ENCODE assay signal across 25 cellular contexts in genomic region chr9:136296434-136297015, GRCh38. TPM values are rescaled to one million over a fixed set of nuclear protein-coding genes. Genes with fewer than 3 reads are reported as not detected.
DNase-seq lines count a peak whose midpoint lies in the region; ATAC-seq, FAIRE-seq and TF ChIP-seq lines count a peak whose summit lies in the region.
"Had no signal": no experiment of that assay in that cellular context is flagged by ENCODE, and none has a peak within 500 bp of the region (broad histone marks: within the 10 kb centered on the region; RNA-seq: fewer than 3 reads in every experiment).

No MANE protein-coding gene starts in this region.

- no peak for ATAC-seq in Right ventricle myocardium inferior
- ATAC-seq in RWPE2 (ENCODE audit: low read depth): peak; percentile 50
- ATAC-seq: activated CD8-positive, alpha-beta T cell treated with anti-CD3 and anti-CD28 coated beads, Interleukin-2, amount 10 ng/mL, durations not matched to agents 7 days and 5 days had no signal

- no peaks in the 10 kb centered on the region for H3K79me2 ChIP-seq in mesendoderm (ENCODE audit: control insufficient read depth, insufficient read depth, low read length)

- no peak overlapping the region for H2BK120ac ChIP-seq in mesendoderm (ENCODE audit: low read depth, low read length)

- H3K4me3 ChIP-seq in right atrium auricular region: no peak overlapping the region
- H3K4me3 ChIP-seq in RWPE2 (ENCODE audit: severe bottlenecking): no peak overlapping the region
- H3K4me3 ChIP-seq in kidney (ENCODE audit: low read length in 2 of 2): peak overlapping the region in 1 of 2 donors; percentile 21
- peak overlapping the region in 3 of 4 donors; percentile 16 to 41 (median 21) for H3K4me3 ChIP-seq in stomach
- H3K4me3 ChIP-seq in mesendoderm (ENCODE audit: low read length): no peak overlapping the region
- no peak overlapping the region for H3K4me3 ChIP-seq in sigmoid colon
- H3K4me3 ChIP-seq: HAP-1, left lung, SJSA1, tibial nerve had no signal

- H3K27me3 ChIP-seq in right atrium auricular region: no peaks in the 10 kb centered on the region
- peaks cover 7% of the 10 kb centered on the region for H3K27me3 ChIP-seq in RWPE2 (ENCODE audit: insufficient read depth, poor library complexity, severe bottlenecking)
- peaks cover 0 to 43% (median 0%) of the 10 kb centered on the region in 3 donors for H3K27me3 ChIP-seq in stomach
- no peaks in the 10 kb centered on the region for H3K27me3 ChIP-seq in mesendoderm (ENCODE audit: insufficient read depth, low read length, poor library complexity)
- peaks cover 4 to 40% (median 14%) of the 10 kb centered on the region in 3 donors for H3K27me3 ChIP-seq in sigmoid colon

- FAIRE-seq in kidney (lab: Jason Lieb, UNC): no peak

- H2BK5ac ChIP-seq in mesendoderm (ENCODE audit: low read length): no peak overlapping the region

- H3K4ac ChIP-seq in mesendoderm (ENCODE audit: low read depth, low read length): no peak overlapping the region

- TF ChIP-seq EP300 in stomach (IDR thresholded peaks at IDR 0.05) (no peak), sigmoid colon (IDR thresholded peaks at IDR 0.05) (no peak)

- no peak overlapping the region for H3K23ac ChIP-seq in mesendoderm (ENCODE audit: low read length)

- H2BK15ac ChIP-seq in mesendoderm (replicated peaks; ENCODE audit: low read depth): no peak overlapping the region

- no peak for TF ChIP-seq CTCF in right atrium auricular region (IDR thresholded peaks at IDR 0.05)
- TF ChIP-seq CTCF in RWPE2 (IDR thresholded peaks at IDR 0.05; ENCODE audit: poor library complexity, severe bottlenecking): no peak
- no peak for TF ChIP-seq CTCF in kidney (IDR thresholded peaks at IDR 0.05; ENCODE audit: borderline replicate concordance, extremely low read depth, insufficient read depth)
- no peak for TF ChIP-seq CTCF in stomach (IDR thresholded peaks at IDR 0.05)
- TF ChIP-seq CTCF in sigmoid colon (IDR thresholded peaks at IDR 0.05): no peak

- H3K4me1 ChIP-seq in right atrium auricular region: no peaks in the 10 kb centered on the region
- peaks cover 5% of the 10 kb centered on the region for H3K4me1 ChIP-seq in RWPE2 (ENCODE audit: insufficient read depth, poor library complexity, severe bottlenecking)
- peaks cover 0 to 4% of the 10 kb centered on the region in 2 donors for H3K4me1 ChIP-seq in kidney (ENCODE audit: control insufficient read depth in 1 of 2, insufficient read depth in 1 of 2, low read depth in 1 of 2, low read length in 2 of 2)
- peaks cover 0 to 33% (median 22%) of the 10 kb centered on the region in 4 donors for H3K4me1 ChIP-seq in stomach
- no peaks in the 10 kb centered on the region for H3K4me1 ChIP-seq in mesendoderm (ENCODE audit: control insufficient read depth, low read depth, low read length)
- H3K4me1 ChIP-seq in sigmoid colon: no peaks in the 10 kb centered on the region
- H3K4me1 ChIP-seq: HAP-1, left lung, tibial nerve had no signal

- DNase-seq in Right ventricle myocardium inferior (ENCODE audit: missing footprints) (peak; percentile 57), right atrium auricular region (ENCODE audit: low spot score) (no peak), RWPE2 (ENCODE audit: low spot score) (no peak), kidney (peak; percentile 60), stomach (no peak), mesendoderm (no peak), sigmoid colon (no peak), dermis blood vessel endothelial cell (no peak)
- DNase-seq: 8988T; activated CD8-positive, alpha-beta T cell treated with anti-CD3 and anti-CD28 coated beads, Interleukin-2, amount 10 ng/mL, durations not matched to agents 7 days and 5 days; activated effector memory CD4-positive, alpha-beta T cell treated with anti-CD3 and anti-CD28 coated beads, Interleukin-2, amount 50 U/mL, for 16 hours; activated naive CD8-positive, alpha-beta T cell treated with anti-CD3 and anti-CD28 coated beads, Interleukin-2, amount 10 ng/mL, durations not matched to agents 7 days and 5 days; cerebellar nuclear complex; DND-41; head of caudate nucleus; Kasumi-1; NCI-H1105; NCI-H2029 treated with DMSO at 0.1 percent for 48 hours; NCI-H226; nephron progenitor cell had no signal

- H3K79me1 ChIP-seq in mesendoderm (ENCODE audit: low read length): no peaks in the 10 kb centered on the region

- WGBS in stomach, 5 donors: 60 to 79% (median 67%) methylated on average over 10 to 16 of the region's 16 CpGs
- WGBS in mesendoderm (ENCODE audit: extremely low coverage, insufficient coverage, low lambda C conversion rate): no CpG with 5 or more reads among the region's 16 CpGs
- 48 to 87% methylated on average over 16 of the region's 16 CpGs for WGBS in sigmoid colon, 2 donors

- H2AK5ac ChIP-seq in mesendoderm (ENCODE audit: low read length): no peak overlapping the region

- no peak overlapping the region for H4K8ac ChIP-seq in mesendoderm (ENCODE audit: low read depth, low read length)

- no peak overlapping the region for H3K18ac ChIP-seq in mesendoderm (ENCODE audit: low read length)

- H3K27ac ChIP-seq in right atrium auricular region (no peak overlapping the region), RWPE2 (ENCODE audit: poor library complexity, severe bottlenecking) (no peak overlapping the region), kidney (ENCODE audit: low read depth in 2 of 2, low read length in 2 of 2) (no peak overlapping the region), stomach (peak overlapping the region; percentile 36 to 76 (median 67)), mesendoderm (ENCODE audit: low read depth, low read length) (no peak overlapping the region), sigmoid colon (no peak overlapping the region)
- H3K27ac ChIP-seq: left lung, SJSA1, tibial nerve had no signal

- H3K9me3 ChIP-seq in right atrium auricular region (no peaks in the 10 kb centered on the region), RWPE2 (ENCODE audit: severe bottlenecking) (no peaks in the 10 kb centered on the region), kidney (ENCODE audit: control insufficient read depth in 1 of 2, low read length in 2 of 2) (no peaks in the 10 kb centered on the region), stomach (no peaks in the 10 kb centered on the region), sigmoid colon (no peaks in the 10 kb centered on the region)
- H3K9me3 ChIP-seq: HAP-1, left lung, SJSA1, tibial nerve had no signal

- no peak overlapping the region for H3K9ac ChIP-seq in kidney (ENCODE audit: low read length in 2 of 2)
- no peak overlapping the region for H3K9ac ChIP-seq in mesendoderm (ENCODE audit: low read length)

- TF ChIP-seq POLR2A in stomach (IDR thresholded peaks at IDR 0.05) (no peak), sigmoid colon (IDR thresholded peaks at IDR 0.05) (no peak)

- H3K36me3 ChIP-seq in right atrium auricular region: no peaks in the 10 kb centered on the region
- no peaks in the 10 kb centered on the region for H3K36me3 ChIP-seq in RWPE2 (ENCODE audit: low read depth)
- H3K36me3 ChIP-seq in kidney (ENCODE audit: control insufficient read depth in 1 of 2, insufficient read depth in 2 of 2, low read length in 2 of 2): no peaks in the 10 kb centered on the region
- no peaks in the 10 kb centered on the region for H3K36me3 ChIP-seq in stomach
- no peaks in the 10 kb centered on the region for H3K36me3 ChIP-seq in mesendoderm (ENCODE audit: control insufficient read depth, insufficient read depth, low read length)
- no peaks in the 10 kb centered on the region for H3K36me3 ChIP-seq in sigmoid colon
- H3K36me3 ChIP-seq: HAP-1, left lung, SJSA1, tibial nerve had no signal

- H3K4me2 ChIP-seq in mesendoderm (ENCODE audit: low read length): no peak overlapping the region

- intact Hi-C loops in Right ventricle myocardium inferior (cut with DNase I): no loop called here
- intact Hi-C loops in kidney (cut with DNase I): no loop called here
- intact Hi-C loops in stomach (cut with DNase I; ENCODE audit: low total_unique reads): no loop called here
- intact Hi-C loops in sigmoid colon (cut with DNase I): no loop called here

- no peak overlapping the region for H4K5ac ChIP-seq in mesendoderm (ENCODE audit: low read length)

- no peak overlapping the region for H3K56ac ChIP-seq in mesendoderm (ENCODE audit: low read length)

RNA-seq across cellular contexts. Expression of gene CCDC187, which starts 7.4 kb away (rescaled TPM):
- not detected for total RNA-seq in Right ventricle myocardium inferior
- total RNA-seq in right atrium auricular region: not detected
- 2.3 TPM for total RNA-seq in kidney
- polyA plus RNA-seq in kidney (ENCODE audit: insufficient read depth, low read depth, low replicate concordance): 0.84 TPM
- total RNA-seq in stomach: 1 to 10 TPM in 2 of 5 donors, under 1 TPM in 2, not detected in 1; 0.45 to 2.8 (median 1.7) TPM
- polyA plus RNA-seq in stomach: under 1 TPM; 0.12 to 0.31 (median 0.18) TPM
- under 0.01 TPM for polyA plus RNA-seq in mesendoderm (2013, experiment 1 of 2)
- polyA plus RNA-seq in mesendoderm (2013, experiment 2 of 2): under 0.01 TPM
- total RNA-seq in sigmoid colon: not detected
- polyA plus RNA-seq in sigmoid colon: under 1 TPM in 1 of 3 donors, not detected in 2; 0.32 TPM
- total RNA-seq in dermis blood vessel endothelial cell: not detected in 2 replicates
- total RNA-seq: activated CD8-positive, alpha-beta T cell treated with anti-CD3 and anti-CD28 coated beads, Interleukin-2, amount 10 ng/mL, durations not matched to agents 7 days and 5 days; activated naive CD8-positive, alpha-beta T cell treated with anti-CD3 and anti-CD28 coated beads, Interleukin-2, amount 10 ng/mL, durations not matched to agents 7 days and 5 days; OCI-LY7; SJSA1 had no signal

RNA-seq across cellular contexts. Expression of gene GPSM1, which starts 30.8 kb away (rescaled TPM):
- total RNA-seq in Right ventricle myocardium inferior: 48.6 TPM
- 10 to 100 TPM; 39.4 to 44.5 TPM for total RNA-seq in right atrium auricular region
- 11.6 TPM for total RNA-seq in kidney
- 11.9 TPM for polyA plus RNA-seq in kidney (ENCODE audit: insufficient read depth, low read depth, low replicate concordance)
- 10 to 100 TPM in 3 of 5 donors, 1 to 10 TPM in 2; 3.5 to 16.5 (median 14.6) TPM for total RNA-seq in stomach
- 10 to 100 TPM in 1 of 3 donors, 1 to 10 TPM in 2; 6.3 to 17.4 (median 9.6) TPM for polyA plus RNA-seq in stomach
- 8.2 TPM for polyA plus RNA-seq in mesendoderm (2013, experiment 1 of 2)
- polyA plus RNA-seq in mesendoderm (2013, experiment 2 of 2): 8.6 TPM
- 10 to 100 TPM in 2 of 4 donors, 1 to 10 TPM in 2; 5.0 to 16.1 (median 12.2) TPM for total RNA-seq in sigmoid colon
- polyA plus RNA-seq in sigmoid colon: 1 to 10 TPM; 2.3 to 4.8 (median 2.4) TPM
- total RNA-seq in dermis blood vessel endothelial cell: 27.2 and 37.1 TPM in 2 replicates
- total RNA-seq: OCI-LY7 had no signal

RNA-seq across cellular contexts. Expression of gene QSOX2, which starts 50.9 kb away (rescaled TPM):
- total RNA-seq in Right ventricle myocardium inferior: 8.3 TPM
- total RNA-seq in right atrium auricular region: 1 to 10 TPM; 3.2 to 6.3 TPM
- 10.1 TPM for total RNA-seq in kidney
- polyA plus RNA-seq in kidney (ENCODE audit: insufficient read depth, low read depth, low replicate concordance): 4.0 TPM
- total RNA-seq in stomach: 10 to 100 TPM in 2 of 5 donors, 1 to 10 TPM in 3; 4.7 to 33.5 (median 7.7) TPM
- 1 to 10 TPM; 1.5 to 4.5 (median 2.6) TPM for polyA plus RNA-seq in stomach
- polyA plus RNA-seq in mesendoderm (2013, experiment 1 of 2): 11.2 TPM
- polyA plus RNA-seq in mesendoderm (2013, experiment 2 of 2): 11.3 TPM
- total RNA-seq in sigmoid colon: 1 to 10 TPM; 3.2 to 6.4 (median 4.8) TPM
- polyA plus RNA-seq in sigmoid colon: 10 to 100 TPM in 1 of 3 donors, under 1 TPM in 2; 0.60 to 10.1 (median 0.69) TPM
- total RNA-seq in dermis blood vessel endothelial cell: 9.0 and 20.1 TPM in 2 replicates

Comparison
In these comparisons a context has a peak if more than half of its experiments do, and no peak if none do; other contexts are left out.
1. DNase-seq: peak in Right ventricle myocardium inferior (single experiment) and kidney (single experiment); none in right atrium auricular region (single experiment), RWPE2 (single experiment), stomach (single experiment), mesendoderm (single experiment), sigmoid colon (single experiment) and dermis blood vessel endothelial cell (single experiment).
2. H3K27ac ChIP-seq: peak in stomach (5 of 5); none in right atrium auricular region (0 of 2), RWPE2 (single experiment), kidney (0 of 2), mesendoderm (single experiment) and sigmoid colon (0 of 4).
3. H3K4me3 ChIP-seq: peak in stomach (3 of 4); none in right atrium auricular region (0 of 2), RWPE2 (single experiment), mesendoderm (single experiment) and sigmoid colon (0 of 4).